In genomic region chr16:58478427-58478826, GRCh38 we compare ENCODE assay signal across 20 cellular contexts.
"Had no signal": no experiment of that assay in that cellular context is flagged by ENCODE, and none has a peak within 500 bp of the region (broad histone marks: within the 10 kb centered on the region; RNA-seq: fewer than 3 reads in every experiment).

No MANE protein-coding gene starts in this region.

- H3K9me3 ChIP-seq: esophagus muscularis mucosa, gastroesophageal sphincter, heart left ventricle, lower lobe of right lung, mucosa of descending colon had no signal

- H3K27me3 ChIP-seq: dorsolateral prefrontal cortex, esophagus muscularis mucosa, heart left ventricle, hepatocyte had no signal

- H3K36me3 ChIP-seq: esophagus muscularis mucosa, gastroesophageal sphincter, lower lobe of right lung had no signal

- ATAC-seq: foreskin keratinocyte, gastroesophageal sphincter, heart left ventricle, left colon, left lobe of liver, left ventricle myocardium superior, lower lobe of right lung, mucosa of descending colon had no signal

- H3K4me3 ChIP-seq: coronary artery, dorsolateral prefrontal cortex, esophagus muscularis mucosa, gastroesophageal sphincter, heart left ventricle, hepatocyte, lower lobe of right lung, mucosa of descending colon had no signal

- H3K9me3 Mint-ChIP-seq: immature natural killer cell, mesothelial cell of epicardium had no signal

- H3K36me3 Mint-ChIP-seq: mesothelial cell of epicardium had no signal

- H3K4me1 ChIP-seq: foreskin keratinocyte, gastroesophageal sphincter, lower lobe of right lung had no signal

- H3K4me3 Mint-ChIP-seq: immature natural killer cell, mesothelial cell of epicardium had no signal

- H3K4me1 Mint-ChIP-seq: mesothelial cell of epicardium had no signal

- H3K27ac ChIP-seq: coronary artery, dorsolateral prefrontal cortex, esophagus muscularis mucosa, foreskin keratinocyte, gastroesophageal sphincter, hepatocyte, lower lobe of right lung had no signal

- H3K27ac Mint-ChIP-seq: immature natural killer cell, mesothelial cell of epicardium had no signal

- DNase-seq: effector CD4-positive, alpha-beta T cell; effector memory CD4-positive, alpha-beta T cell; foreskin keratinocyte; heart left ventricle; hypothalamus; immature natural killer cell; islet precursor cell; kidney glomerular epithelial cell; left colon; lower lobe of right lung; mesenchymal stem cell; mucosa of descending colon had no signal
